In the genomic region with DNA sequence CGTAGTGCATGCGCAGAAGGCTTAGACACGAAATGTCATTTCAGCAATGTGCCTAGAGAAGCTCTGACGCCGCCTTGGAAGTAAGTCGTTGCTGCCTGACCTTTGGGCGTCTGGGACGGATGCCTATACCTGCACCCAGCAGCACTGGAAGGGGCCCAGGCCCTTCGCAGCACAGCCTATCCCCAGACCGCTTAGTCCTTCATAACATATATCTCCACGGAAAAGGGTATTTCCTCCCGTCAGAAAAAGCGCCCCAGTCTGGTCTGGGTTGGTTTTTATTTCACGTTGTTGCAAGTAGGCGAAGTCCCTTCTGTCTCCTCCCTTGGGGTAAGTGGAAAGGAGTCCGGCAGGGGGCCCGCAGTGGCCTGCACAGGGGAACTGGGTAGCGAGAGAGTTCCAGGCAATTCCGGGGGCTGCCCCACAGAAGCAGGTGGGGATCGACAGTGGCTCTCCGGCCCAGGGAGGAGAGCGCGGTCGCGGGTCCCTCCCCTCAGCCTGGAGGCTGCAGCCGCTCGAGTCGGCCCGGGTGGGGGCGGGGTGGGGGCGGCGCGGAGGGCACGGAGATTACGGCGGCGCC, we compare ENCODE assay signal across 8 cellular contexts. TPM values are rescaled to one million over a fixed set of nuclear protein-coding genes. Genes with fewer than 3 reads are reported as not detected.
DNase-seq lines count a peak whose midpoint lies in the region; ATAC-seq lines count a peak whose summit lies in the region.

No MANE protein-coding gene starts in this region.

- H3K27ac ChIP-seq in HUES64 (ENCODE audit: low read depth, low read length) (no peak overlapping the region), subcutaneous abdominal adipose tissue (ENCODE audit: low read depth, low read length) (no peak overlapping the region)

- H3K36me3 ChIP-seq in HUES64 (ENCODE audit: insufficient read depth, low read length) (no peaks in the 10 kb centered on the region), subcutaneous abdominal adipose tissue (ENCODE audit: control insufficient read depth in 5 of 5, insufficient read depth in 5 of 5, low read length in 5 of 5) (no peaks in the 10 kb centered on the region)

- ATAC-seq in activated naive CD8-positive, alpha-beta T cell treated with anti-CD3 and anti-CD28 coated beads, Interleukin-2, amount 50 U/mL, for 24 hours: peak; percentile 15
- no peak for ATAC-seq in HG02970 (IDR thresholded peaks at IDR 0.05; ENCODE audit: low FRiP score, unreplicated experiment)

- H3K4me3 ChIP-seq in HUES64 (ENCODE audit: low read length) (peak overlapping the region; percentile 63), subcutaneous abdominal adipose tissue (ENCODE audit: low read depth in 1 of 5, low read length in 5 of 5) (peak overlapping the region; percentile 17 to 61 (median 50))

- H3K9me3 ChIP-seq in HUES64 (ENCODE audit: insufficient read depth, low read depth, low read length): no peaks in the 10 kb centered on the region
- no peaks in the 10 kb centered on the region for H3K9me3 ChIP-seq in subcutaneous abdominal adipose tissue (ENCODE audit: control insufficient read depth in 5 of 5, low read length in 5 of 5)

- H3K9me3 Mint-ChIP-seq in activated naive CD8-positive, alpha-beta T cell treated with anti-CD3 and anti-CD28 coated beads, Interleukin-2, amount 50 U/mL, for 24 hours: no peaks in the 10 kb centered on the region

- H3K27ac Mint-ChIP-seq in activated naive CD8-positive, alpha-beta T cell treated with anti-CD3 and anti-CD28 coated beads, Interleukin-2, amount 50 U/mL, for 24 hours: no peak overlapping the region

- no peak overlapping the region for H3K9ac ChIP-seq in HUES64 (ENCODE audit: low read depth, low read length)
- H3K9ac ChIP-seq in subcutaneous abdominal adipose tissue (ENCODE audit: low read length in 5 of 5): no peak overlapping the region

- H3K27me3 ChIP-seq in HUES64 (ENCODE audit: insufficient read depth, low read length) (peaks cover 78% of the 10 kb centered on the region), subcutaneous abdominal adipose tissue (ENCODE audit: control insufficient read depth in 5 of 5, insufficient read depth in 4 of 5, low read length in 5 of 5) (peaks cover 28 to 44% (median 31%) of the 10 kb centered on the region in 5 donors)

- peaks cover 11% of the 10 kb centered on the region for H3K4me1 ChIP-seq in HUES64 (ENCODE audit: insufficient read depth, low read length)
- peaks cover 0 to 33% (median 24%) of the 10 kb centered on the region in 5 donors for H3K4me1 ChIP-seq in subcutaneous abdominal adipose tissue (ENCODE audit: control insufficient read depth in 5 of 5, insufficient read depth in 5 of 5, low read length in 5 of 5)

- H3K4me1 Mint-ChIP-seq in activated naive CD8-positive, alpha-beta T cell treated with anti-CD3 and anti-CD28 coated beads, Interleukin-2, amount 50 U/mL, for 24 hours: peaks cover 15% of the 10 kb centered on the region

- H3K36me3 Mint-ChIP-seq in activated naive CD8-positive, alpha-beta T cell treated with anti-CD3 and anti-CD28 coated beads, Interleukin-2, amount 50 U/mL, for 24 hours (ENCODE audit: low read depth): no peaks in the 10 kb centered on the region

- DNase-seq in activated naive CD8-positive, alpha-beta T cell treated with anti-CD3 and anti-CD28 coated beads, Interleukin-2, amount 50 U/mL, for 24 hours: no peak
- DNase-seq in iris pigment epithelial cell (ENCODE audit: low read depth): peak; percentile 47
- DNase-seq in NCI-H1694 treated with DMSO at 0.1 percent for 48 hours (lab: John Stamatoyannopoulos, UW): no peak
- DNase-seq in NCI-H774 (lab: John Stamatoyannopoulos, UW): no peak
- DNase-seq in NCI-H82 (lab: John Stamatoyannopoulos, UW): no peak

- peaks cover 60% of the 10 kb centered on the region for H3K27me3 Mint-ChIP-seq in activated naive CD8-positive, alpha-beta T cell treated with anti-CD3 and anti-CD28 coated beads, Interleukin-2, amount 50 U/mL, for 24 hours

- H3K4me3 Mint-ChIP-seq in activated naive CD8-positive, alpha-beta T cell treated with anti-CD3 and anti-CD28 coated beads, Interleukin-2, amount 50 U/mL, for 24 hours: no peak overlapping the region

- WGBS in HUES64: 3% methylated on average over 37 of the region's 37 CpGs

RNA-seq across cellular contexts. Expression of a gene that starts 0.6 kb away (rescaled TPM):
- polyA plus RNA-seq in HUES64 (2013, experiment 1 of 2): 0.10 TPM
- 0.25 TPM for polyA plus RNA-seq in HUES64 (2013, experiment 2 of 2)
